In the genomic region with DNA sequence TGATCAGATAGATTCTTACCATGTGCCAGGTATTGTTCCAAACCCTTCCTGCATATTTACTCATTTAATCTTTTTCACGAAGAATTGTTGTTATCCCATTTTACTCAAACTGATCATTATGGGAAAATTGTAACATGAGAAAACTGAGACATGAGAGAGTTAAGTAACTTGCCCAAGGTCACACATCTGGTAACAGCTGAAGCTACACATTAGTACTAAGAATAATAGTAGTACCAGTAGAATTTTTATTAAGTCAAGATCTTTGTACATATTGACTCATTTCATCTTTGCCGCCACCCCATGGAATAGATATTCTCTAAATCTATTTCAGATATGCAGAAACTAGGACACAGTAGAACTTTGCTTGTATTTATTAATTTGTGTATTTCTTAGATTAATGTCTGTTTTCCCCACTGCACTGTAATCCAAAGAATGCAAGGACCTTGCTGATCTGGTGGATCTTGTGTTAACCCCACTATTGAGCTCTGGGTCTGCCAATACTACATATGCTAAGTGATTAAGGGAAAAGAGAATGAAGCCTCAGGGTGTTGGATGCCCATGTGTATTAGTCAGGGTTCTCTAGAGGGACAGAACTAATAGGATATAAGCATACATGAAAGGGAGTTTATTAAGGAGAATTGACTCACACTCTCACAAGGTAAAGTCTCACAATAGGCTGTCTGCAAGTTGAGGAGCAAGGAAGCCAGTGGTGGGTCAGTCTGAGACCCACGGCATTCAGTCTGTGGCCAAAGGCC, we compare ENCODE assay signal across 22 cellular contexts.
DNase-seq lines count a peak whose midpoint lies in the region; ATAC-seq and TF ChIP-seq lines count a peak whose summit lies in the region.
"Had no signal": no experiment of that assay in that cellular context is flagged by ENCODE, and none has a peak within 500 bp of the region (broad histone marks: within the 10 kb centered on the region; RNA-seq: fewer than 3 reads in every experiment).

No MANE protein-coding gene starts in this region.

- no peaks in the 10 kb centered on the region for H4K20me1 ChIP-seq in H9 (ENCODE audit: control insufficient read depth, insufficient read depth, insufficient read length)

- no peak overlapping the region for H3K4me2 ChIP-seq in H9 (ENCODE audit: insufficient read depth, insufficient read length, low read length)

- H3K4me3 Mint-ChIP-seq in H9: no peak overlapping the region
- H3K4me3 Mint-ChIP-seq: activated CD8-positive, alpha-beta T cell treated with anti-CD3 and anti-CD28 coated beads, Interleukin-2, amount 10 ng/mL, durations not matched to agents 7 days and 5 days; activated naive CD8-positive, alpha-beta T cell treated with anti-CD3 and anti-CD28 coated beads for 36 hours; activated T-helper 1 cell treated with anti-CD3 and anti-CD28 coated beads, Interleukin-12 subunit alpha, Interleukin-12 subunit beta, Interleukin-2, Interleukin-4 antibody, amounts not matched to agents 30 ng/mL and 10 ng/mL and 1 ng/mL, durations not matched to agents 14 hours and 24 hours and 36 hours; IgD-negative memory B cell; naive B cell had no signal

- H3K27me3 Mint-ChIP-seq in H9 (ENCODE audit: low read depth): no peaks in the 10 kb centered on the region
- H3K27me3 Mint-ChIP-seq: activated naive CD8-positive, alpha-beta T cell treated with anti-CD3 and anti-CD28 coated beads for 36 hours; IgD-negative memory B cell had no signal

- no peak overlapping the region for H2BK15ac ChIP-seq in H9 (ENCODE audit: low read depth, low read length)

- ATAC-seq in RWPE2 (ENCODE audit: low read depth): peak; percentile 99
- ATAC-seq in HG03045 (IDR thresholded peaks at IDR 0.05; ENCODE audit: unreplicated experiment): no peak
- ATAC-seq: activated CD8-positive, alpha-beta T cell treated with anti-CD3 and anti-CD28 coated beads, Interleukin-2, amount 10 ng/mL, durations not matched to agents 7 days and 5 days; lower lobe of right lung had no signal

- H3K9ac ChIP-seq in H9 (ENCODE audit: extremely low read depth, insufficient read length, low read length): no peak overlapping the region
- H3K9ac ChIP-seq: parathyroid adenoma had no signal

- no peak overlapping the region for H4K8ac ChIP-seq in H9 (replicated peaks; ENCODE audit: insufficient read length, low read depth, low read length)

- H2AFZ ChIP-seq in H9 (ENCODE audit: low read length): no peak overlapping the region
- H2AFZ ChIP-seq: parathyroid adenoma had no signal

- H3K9me3 ChIP-seq in RWPE2 (ENCODE audit: severe bottlenecking): no peaks in the 10 kb centered on the region
- H3K9me3 ChIP-seq in H9 (ENCODE audit: control insufficient read depth, low read depth, low read length): no peaks in the 10 kb centered on the region
- H3K9me3 ChIP-seq: BE2C, lower lobe of right lung, spleen, testis had no signal

- H3K79me1 ChIP-seq in H9 (ENCODE audit: insufficient read depth, low read depth, low read length, poor library complexity, severe bottlenecking): no peaks in the 10 kb centered on the region

- H2BK5ac ChIP-seq in H9 (ENCODE audit: insufficient read length, low read length): no peak overlapping the region

- H2BK120ac ChIP-seq in H9 (ENCODE audit: low read depth, low read length, poor library complexity, severe bottlenecking): no peak overlapping the region

- H3K36me3 ChIP-seq in RWPE2 (ENCODE audit: low read depth): no peaks in the 10 kb centered on the region
- H3K36me3 ChIP-seq: BE2C, cardiac muscle cell, lower lobe of right lung, spleen had no signal

- H3K27me3 ChIP-seq in RWPE2 (ENCODE audit: insufficient read depth, poor library complexity, severe bottlenecking): no peaks in the 10 kb centered on the region
- H3K27me3 ChIP-seq in H9 (ENCODE audit: insufficient read depth, low read length): no peaks in the 10 kb centered on the region
- H3K27me3 ChIP-seq: BE2C, cardiac muscle cell, spleen, testis had no signal

- no peak overlapping the region for H3K4ac ChIP-seq in H9 (ENCODE audit: low read depth, low read length)

- 0 out of 7 replicates have a peak overlapping the region, but pooled peaks of 1 of the 3 experiments have one; percentile 18 for H3K27ac Mint-ChIP-seq in H9
- H3K27ac Mint-ChIP-seq: activated CD8-positive, alpha-beta T cell treated with anti-CD3 and anti-CD28 coated beads, Interleukin-2, amount 10 ng/mL, durations not matched to agents 7 days and 5 days; activated naive CD8-positive, alpha-beta T cell treated with anti-CD3 and anti-CD28 coated beads for 36 hours; activated T-helper 1 cell treated with anti-CD3 and anti-CD28 coated beads, Interleukin-12 subunit alpha, Interleukin-12 subunit beta, Interleukin-2, Interleukin-4 antibody, amounts not matched to agents 30 ng/mL and 10 ng/mL and 1 ng/mL, durations not matched to agents 14 hours and 24 hours and 36 hours; IgD-negative memory B cell; naive B cell had no signal

- H3T11ph ChIP-seq in H9 (ENCODE audit: low read length): no peak overlapping the region

- no peak overlapping the region for H3K23ac ChIP-seq in H9 (ENCODE audit: insufficient read length, low read depth, low read length)

- H3K18ac ChIP-seq in H9 (ENCODE audit: insufficient read length, low read depth, low read length): no peak overlapping the region

- H2BK20ac ChIP-seq in H9 (ENCODE audit: low read depth, low read length, poor library complexity, severe bottlenecking): no peak overlapping the region

- H2AK5ac ChIP-seq in H9 (ENCODE audit: insufficient read length, low read length): no peak overlapping the region

- peak overlapping the region; percentile 47 for H3K27ac ChIP-seq in RWPE2 (ENCODE audit: poor library complexity, severe bottlenecking)
- H3K27ac ChIP-seq in H9 (ENCODE audit: insufficient read length, low read depth, low read length): no peak overlapping the region
- H3K27ac ChIP-seq: cardiac muscle cell, lower lobe of right lung, parathyroid adenoma, spleen, testis had no signal

- DNase-seq in GM03348 (ENCODE audit: low spot score) (peak; percentile 51), RWPE2 (ENCODE audit: low spot score) (no peak), fibroblast of peridontal ligament (ENCODE audit: extremely low read depth) (peak; percentile 21), retinal pigment epithelial cell (ENCODE audit: low read depth) (peak; percentile 67), H9 (no peak), CD1c-positive myeloid dendritic cell (ENCODE audit: extremely low spot score) (no peak)
- no peak for DNase-seq in activated CD4-positive, alpha-beta T cell treated with anti-CD3 and anti-CD28 coated beads for 48 hours
- DNase-seq: activated CD8-positive, alpha-beta T cell treated with anti-CD3 and anti-CD28 coated beads, Interleukin-2, amount 10 ng/mL, durations not matched to agents 7 days and 5 days; activated naive CD8-positive, alpha-beta T cell treated with anti-CD3 and anti-CD28 coated beads for 36 hours; BE2C; DMS 273 treated with DMSO at 0.1 percent for 48 hours; lower lobe of right lung; naive B cell; NCI-H2029 treated with DMSO at 0.1 percent for 48 hours; SIG-M5; spleen; testis had no signal

- H3K23me2 ChIP-seq in H9 (ENCODE audit: insufficient read length, low read depth, low read length, poor library complexity, severe bottlenecking): no peaks in the 10 kb centered on the region

- H3K4me3 ChIP-seq in RWPE2 (ENCODE audit: severe bottlenecking): no peak overlapping the region
- H3K4me3 ChIP-seq in retinal pigment epithelial cell (ENCODE audit: low read length): no peak overlapping the region
- H3K4me3 ChIP-seq: cardiac muscle cell, lower lobe of right lung, spleen, testis had no signal

- H3K9me3 Mint-ChIP-seq in H9: no peaks in the 10 kb centered on the region
- H3K9me3 Mint-ChIP-seq: activated naive CD8-positive, alpha-beta T cell treated with anti-CD3 and anti-CD28 coated beads for 36 hours; activated T-helper 1 cell treated with anti-CD3 and anti-CD28 coated beads, Interleukin-12 subunit alpha, Interleukin-12 subunit beta, Interleukin-2, Interleukin-4 antibody, amounts not matched to agents 30 ng/mL and 10 ng/mL and 1 ng/mL, durations not matched to agents 14 hours and 24 hours and 36 hours; IgD-negative memory B cell; naive B cell had no signal

- peaks cover 26% of the 10 kb centered on the region for H3K4me1 ChIP-seq in RWPE2 (ENCODE audit: insufficient read depth, poor library complexity, severe bottlenecking)
- H3K4me1 ChIP-seq in H9 (ENCODE audit: insufficient read depth, low read length): 0 out of 2 replicates have a peak, but pooled peaks cover 2% of the 10 kb centered on the region
- H3K4me1 ChIP-seq: spleen, testis had no signal

- no peak overlapping the region for H3K56ac ChIP-seq in H9 (ENCODE audit: insufficient read length, low read depth, low read length)

- H4K5ac ChIP-seq in H9 (ENCODE audit: insufficient read length, low read depth, low read length): no peak overlapping the region

- no CpG with 5 or more reads among the region's 3 CpGs for WGBS in H9 (ENCODE audit: extremely low coverage, insufficient read length, low lambda C conversion rate)

- no peak overlapping the region for H4K91ac ChIP-seq in H9 (ENCODE audit: insufficient read length, low read depth, low read length)

- H2BK12ac ChIP-seq in H9 (ENCODE audit: insufficient read length, low read depth, low read length): no peak overlapping the region

- H3K14ac ChIP-seq in H9 (ENCODE audit: insufficient read depth, low read length): no peak overlapping the region

- TF ChIP-seq CTCF in RWPE2 (IDR thresholded peaks at IDR 0.05; ENCODE audit: poor library complexity, severe bottlenecking): no peak
- TF ChIP-seq CTCF in retinal pigment epithelial cell (conservative IDR thresholded peaks at IDR 0.05; ENCODE audit: low read depth, low read length): no peak
- no peak for TF ChIP-seq CTCF in H9 (conservative IDR thresholded peaks at IDR 0.05)

- no peaks in the 10 kb centered on the region; a peak in 1 of 7 replicates for H3K36me3 Mint-ChIP-seq in H9 (ENCODE audit: insufficient read depth in 1 of 3, low read depth in 3 of 3)
- H3K36me3 Mint-ChIP-seq: activated naive CD8-positive, alpha-beta T cell treated with anti-CD3 and anti-CD28 coated beads for 36 hours; IgD-negative memory B cell; naive B cell had no signal

- H3K4me1 Mint-ChIP-seq in H9: peaks cover 17% of the 10 kb centered on the region in 2 experiments
- H3K4me1 Mint-ChIP-seq: activated naive CD8-positive, alpha-beta T cell treated with anti-CD3 and anti-CD28 coated beads for 36 hours; IgD-negative memory B cell; naive B cell had no signal

- H3K79me2 ChIP-seq in H9 (ENCODE audit: insufficient read depth, low read length): no peaks in the 10 kb centered on the region
- H3K79me2 ChIP-seq: parathyroid adenoma had no signal

Comparison
In these comparisons a context has a peak if more than half of its experiments do, and no peak if none do; other contexts are left out.
1. DNase-seq: peak in GM03348 (single experiment), fibroblast of peridontal ligament (single experiment) and retinal pigment epithelial cell (single experiment); none in RWPE2 (single experiment), H9 (single experiment), CD1c-positive myeloid dendritic cell (single experiment) and activated CD4-positive, alpha-beta T cell treated with anti-CD3 and anti-CD28 coated beads for 48 hours (single experiment).